ENCODE assay signal across 1 cellular context in the genomic region with DNA sequence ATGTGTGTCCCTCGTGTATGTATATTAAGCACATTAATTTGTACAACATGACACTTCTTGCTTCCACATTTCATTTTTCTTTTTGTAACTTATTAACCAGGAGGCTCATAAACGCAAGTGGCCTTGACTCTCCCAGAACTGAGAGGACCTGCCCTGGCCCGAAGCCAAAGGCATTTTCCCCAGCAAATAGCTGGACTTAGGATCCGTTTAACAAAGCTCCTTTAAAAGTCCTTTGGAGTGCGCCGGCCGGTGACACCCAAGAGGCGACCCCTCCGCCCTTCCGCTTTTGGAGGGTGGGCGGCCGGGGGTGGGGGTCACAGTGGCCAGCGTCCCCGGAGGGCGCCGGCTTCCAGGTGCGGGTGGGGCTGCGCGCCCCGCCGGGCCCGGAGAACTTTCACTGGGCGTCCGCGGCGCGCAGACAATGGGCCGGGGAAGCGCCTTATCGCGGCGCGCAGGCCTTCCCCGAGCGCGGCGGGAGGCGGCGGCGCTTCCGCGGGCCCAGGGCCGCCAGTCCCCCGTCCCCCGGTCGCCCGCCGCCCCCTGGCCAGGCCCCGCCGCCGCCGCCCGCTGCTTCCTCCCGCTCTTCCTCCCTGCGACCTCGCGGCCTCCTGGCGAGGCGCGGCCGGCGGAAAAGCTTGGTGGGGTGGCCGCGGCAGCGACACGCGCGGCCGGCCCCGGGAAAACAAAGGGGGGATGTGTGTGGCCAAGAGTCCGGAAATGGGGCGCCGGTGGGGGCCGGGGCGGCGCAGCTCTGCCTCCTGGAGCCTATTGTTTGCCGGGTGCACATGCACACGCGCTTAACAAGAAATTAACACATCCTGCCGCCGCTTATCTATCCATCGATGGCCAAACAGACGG.
TF ChIP-seq lines count a peak whose summit lies in the region.

No MANE protein-coding gene starts in this region.

TF ChIP-seq in K562, 482 proteins besides CTCF, POLR2A, EP300 and RAD21 (continued from another document and continues in another):
- TF ChIP-seq MNT (conservative IDR thresholded peaks at IDR 0.05), result peak; percentile 75 to 91
- TF ChIP-seq ZNF668 (CRISPR knock-in tag; IDR thresholded peaks at IDR 0.05), result no peak
- TF ChIP-seq, protein P1, sequence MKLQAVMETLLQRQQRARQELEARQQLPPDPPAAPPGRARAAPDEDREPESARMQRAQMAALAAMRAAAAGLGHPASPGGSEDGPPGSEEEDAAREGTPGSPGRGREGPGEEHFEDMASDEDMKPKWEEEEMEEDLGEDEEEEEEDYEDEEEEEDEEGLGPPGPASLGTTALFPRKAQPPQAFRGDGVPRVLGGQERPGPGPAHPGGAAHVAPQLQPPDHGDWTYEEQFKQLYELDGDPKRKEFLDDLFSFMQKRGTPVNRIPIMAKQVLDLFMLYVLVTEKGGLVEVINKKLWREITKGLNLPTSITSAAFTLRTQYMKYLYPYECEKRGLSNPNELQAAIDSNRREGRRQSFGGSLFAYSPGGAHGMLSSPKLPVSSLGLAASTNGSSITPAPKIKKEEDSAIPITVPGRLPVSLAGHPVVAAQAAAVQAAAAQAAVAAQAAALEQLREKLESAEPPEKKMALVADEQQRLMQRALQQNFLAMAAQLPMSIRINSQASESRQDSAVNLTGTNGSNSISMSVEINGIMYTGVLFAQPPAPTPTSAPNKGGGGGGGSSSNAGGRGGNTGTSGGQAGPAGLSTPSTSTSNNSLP (IDR thresholded peaks at IDR 0.05; ENCODE audit: borderline replicate concordance, low read depth, low read length), result no peak
- TF ChIP-seq ETS2 (tag; IDR thresholded peaks at IDR 0.05; ENCODE audit: borderline replicate concordance, poor library complexity, severe bottlenecking), result no peak
- TF ChIP-seq HCFC1 (IDR thresholded peaks at IDR 0.05; ENCODE audit: low read depth, low read length), result peak; percentile 29; the same call in 1 of the 2 replicates
- no peak; the same call in 1 of the 2 replicates for TF ChIP-seq DPF2 (IDR thresholded peaks at IDR 0.05)
- TF ChIP-seq ZNF699 (CRISPR knock-in tag; IDR thresholded peaks at IDR 0.05; ENCODE audit: insufficient replicate concordance), result no peak
- TF ChIP-seq GABPA (tag; conservative IDR thresholded peaks at IDR 0.05; ENCODE audit: low read depth), result peak; percentile 85
- TF ChIP-seq RFX5 (IDR thresholded peaks at IDR 0.05; ENCODE audit: low read depth, low read length), result no peak
- no peak for TF ChIP-seq KHSRP (IDR thresholded peaks at IDR 0.05)
- 0 out of 2 replicates have a peak, but pooled peaks have one; percentile 22 for TF ChIP-seq ARID4B (CRISPR knock-in tag; IDR thresholded peaks at IDR 0.05)
- no peak for TF ChIP-seq CHD1 (IDR thresholded peaks at IDR 0.05; ENCODE audit: low read length)
- no peak for TF ChIP-seq ZNF445 (CRISPR knock-in tag; IDR thresholded peaks at IDR 0.05; ENCODE audit: low read depth)
- TF ChIP-seq DACH1 (IDR thresholded peaks at IDR 0.05; ENCODE audit: partially characterized antibody), result peak; percentile 15
- peak; percentile 98 for TF ChIP-seq ETV1 (tag; conservative IDR thresholded peaks at IDR 0.05; ENCODE audit: low read depth)
- 0 out of 2 replicates have a peak, but pooled peaks have one; percentile 44 for TF ChIP-seq MXI1 (IDR thresholded peaks at IDR 0.05; ENCODE audit: low read depth, low read length)
- peak; percentile 26 for TF ChIP-seq RBM25 (IDR thresholded peaks at IDR 0.05; ENCODE audit: low read depth, low read length, severe bottlenecking)
- TF ChIP-seq FOS (IDR thresholded peaks at IDR 0.05; ENCODE audit: extremely low read depth, insufficient read length), result no peak
- TF ChIP-seq ZNF274 (IDR thresholded peaks at IDR 0.05; ENCODE audit: borderline replicate concordance, low read depth, low read length), result no peak
- TF ChIP-seq YY1 (IDR thresholded peaks at IDR 0.05; ENCODE audit: borderline replicate concordance in 1 of 3, control insufficient read depth in 1 of 3, extremely low read depth in 1 of 3, insufficient read depth in 3 of 3, insufficient read length in 1 of 3, insufficient replicate concordance in 2 of 3, low read depth in 1 of 3, low read length in 2 of 3), result peak in 2 of 3 experiments; percentile 7 to 34
- TF ChIP-seq NBN (IDR thresholded peaks at IDR 0.05; ENCODE audit: low read depth), result peak; percentile 47
- no peak for TF ChIP-seq ZNF143 (CRISPR knock-in tag; IDR thresholded peaks at IDR 0.05)
- 0 out of 2 replicates have a peak, but pooled peaks have one; percentile 5 for TF ChIP-seq ELF4 (CRISPR knock-in tag; IDR thresholded peaks at IDR 0.05)
- 0 out of 2 replicates have a peak, but pooled peaks have one; percentile 36 for TF ChIP-seq HNRNPL (IDR thresholded peaks at IDR 0.05; ENCODE audit: low read depth, low read length)
- TF ChIP-seq ZC3H11A (IDR thresholded peaks at IDR 0.05; ENCODE audit: low read depth, low read length), result no peak
- no peak for TF ChIP-seq TCF7 (IDR thresholded peaks at IDR 0.05; ENCODE audit: borderline replicate concordance)
- TF ChIP-seq KLF6 (CRISPR knock-in tag; IDR thresholded peaks at IDR 0.05; ENCODE audit: borderline replicate concordance), result 0 out of 2 replicates have a peak, but pooled peaks have one; percentile 39
- TF ChIP-seq NONO (IDR thresholded peaks at IDR 0.05; ENCODE audit: low read depth in 2 of 2, low read length in 1 of 2), result peak in 1 of 2 experiments; percentile 44; a peak in 1 of 4 replicates
- peak; percentile 56; the same call in 1 of the 2 replicates for TF ChIP-seq CREM (IDR thresholded peaks at IDR 0.05; ENCODE audit: low read depth)
- TF ChIP-seq JUN (IDR thresholded peaks at IDR 0.05; ENCODE audit: borderline replicate concordance, low read depth, low read length), result no peak
- no peak for TF ChIP-seq JUN (CRISPR knock-in tag; IDR thresholded peaks at IDR 0.05; ENCODE audit: borderline replicate concordance)
- peak; percentile 93 for TF ChIP-seq RBFOX2 (IDR thresholded peaks at IDR 0.05; ENCODE audit: low read depth, low read length)
- TF ChIP-seq SAFB (IDR thresholded peaks at IDR 0.05; ENCODE audit: borderline replicate concordance, low read depth, low read length), result peak; percentile 94
- TF ChIP-seq TARDBP (IDR thresholded peaks at IDR 0.05), result 0 out of 2 replicates have a peak, but pooled peaks have one; percentile 57
- TF ChIP-seq ZNF584 (CRISPR knock-in tag; IDR thresholded peaks at IDR 0.05; ENCODE audit: low read depth), result no peak; the same call in 1 of the 2 replicates
- 0 out of 4 replicates have a peak, but pooled peaks of 1 of the 2 experiments have one; percentile 14 for TF ChIP-seq KDM1A (IDR thresholded peaks at IDR 0.05)
- TF ChIP-seq ZNF395 (CRISPR knock-in tag; IDR thresholded peaks at IDR 0.05), result peak; percentile 87
- TF ChIP-seq, protein P2, sequence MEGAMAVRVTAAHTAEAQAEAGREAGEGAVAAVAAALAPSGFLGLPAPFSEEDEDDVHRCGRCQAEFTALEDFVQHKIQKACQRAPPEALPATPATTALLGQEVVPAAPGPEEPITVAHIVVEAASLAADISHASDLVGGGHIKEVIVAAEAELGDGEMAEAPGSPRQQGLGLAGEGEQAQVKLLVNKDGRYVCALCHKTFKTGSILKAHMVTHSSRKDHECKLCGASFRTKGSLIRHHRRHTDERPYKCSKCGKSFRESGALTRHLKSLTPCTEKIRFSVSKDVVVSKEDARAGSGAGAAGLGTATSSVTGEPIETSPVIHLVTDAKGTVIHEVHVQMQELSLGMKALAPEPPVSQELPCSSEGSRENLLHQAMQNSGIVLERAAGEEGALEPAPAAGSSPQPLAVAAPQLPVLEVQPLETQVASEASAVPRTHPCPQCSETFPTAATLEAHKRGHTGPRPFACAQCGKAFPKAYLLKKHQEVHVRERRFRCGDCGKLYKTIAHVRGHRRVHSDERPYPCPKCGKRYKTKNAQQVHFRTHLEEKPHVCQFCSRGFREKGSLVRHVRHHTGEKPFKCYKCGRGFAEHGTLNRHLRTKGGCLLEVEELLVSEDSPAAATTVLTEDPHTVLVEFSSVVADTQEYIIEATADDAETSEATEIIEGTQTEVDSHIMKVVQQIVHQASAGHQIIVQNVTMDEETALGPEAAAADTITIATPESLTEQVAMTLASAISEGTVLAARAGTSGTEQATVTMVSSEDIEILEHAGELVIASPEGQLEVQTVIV (CRISPR knock-in tag; IDR thresholded peaks at IDR 0.05; ENCODE audit: borderline replicate concordance), result no peak
- no peak for TF ChIP-seq ZNF76 (CRISPR knock-in tag; IDR thresholded peaks at IDR 0.05; ENCODE audit: borderline replicate concordance)
- peak; percentile 60 for TF ChIP-seq CBFA2T3 (IDR thresholded peaks at IDR 0.05)
- no peak for TF ChIP-seq HDAC3 (IDR thresholded peaks at IDR 0.05; ENCODE audit: borderline replicate concordance, partially characterized antibody)
- peak; percentile 80; the same call in 1 of the 2 replicates for TF ChIP-seq DMBX1 (CRISPR knock-in tag; IDR thresholded peaks at IDR 0.05; ENCODE audit: borderline replicate concordance)
- TF ChIP-seq CTBP1 (IDR thresholded peaks at IDR 0.05; ENCODE audit: borderline replicate concordance), result peak; percentile 77; the same call in 1 of the 2 replicates
- TF ChIP-seq, protein P3, sequence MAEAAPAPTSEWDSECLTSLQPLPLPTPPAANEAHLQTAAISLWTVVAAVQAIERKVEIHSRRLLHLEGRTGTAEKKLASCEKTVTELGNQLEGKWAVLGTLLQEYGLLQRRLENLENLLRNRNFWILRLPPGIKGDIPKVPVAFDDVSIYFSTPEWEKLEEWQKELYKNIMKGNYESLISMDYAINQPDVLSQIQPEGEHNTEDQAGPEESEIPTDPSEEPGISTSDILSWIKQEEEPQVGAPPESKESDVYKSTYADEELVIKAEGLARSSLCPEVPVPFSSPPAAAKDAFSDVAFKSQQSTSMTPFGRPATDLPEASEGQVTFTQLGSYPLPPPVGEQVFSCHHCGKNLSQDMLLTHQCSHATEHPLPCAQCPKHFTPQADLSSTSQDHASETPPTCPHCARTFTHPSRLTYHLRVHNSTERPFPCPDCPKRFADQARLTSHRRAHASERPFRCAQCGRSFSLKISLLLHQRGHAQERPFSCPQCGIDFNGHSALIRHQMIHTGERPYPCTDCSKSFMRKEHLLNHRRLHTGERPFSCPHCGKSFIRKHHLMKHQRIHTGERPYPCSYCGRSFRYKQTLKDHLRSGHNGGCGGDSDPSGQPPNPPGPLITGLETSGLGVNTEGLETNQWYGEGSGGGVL (CRISPR knock-in tag; IDR thresholded peaks at IDR 0.05), result no peak
- TF ChIP-seq FOXP1 (CRISPR knock-in tag; IDR thresholded peaks at IDR 0.05), result 0 out of 2 replicates have a peak, but pooled peaks have one; percentile 80
- no peak for TF ChIP-seq ZNF655 (CRISPR knock-in tag; IDR thresholded peaks at IDR 0.05)
